8 cellular contexts compared by ENCODE assay signal in the genomic region with DNA sequence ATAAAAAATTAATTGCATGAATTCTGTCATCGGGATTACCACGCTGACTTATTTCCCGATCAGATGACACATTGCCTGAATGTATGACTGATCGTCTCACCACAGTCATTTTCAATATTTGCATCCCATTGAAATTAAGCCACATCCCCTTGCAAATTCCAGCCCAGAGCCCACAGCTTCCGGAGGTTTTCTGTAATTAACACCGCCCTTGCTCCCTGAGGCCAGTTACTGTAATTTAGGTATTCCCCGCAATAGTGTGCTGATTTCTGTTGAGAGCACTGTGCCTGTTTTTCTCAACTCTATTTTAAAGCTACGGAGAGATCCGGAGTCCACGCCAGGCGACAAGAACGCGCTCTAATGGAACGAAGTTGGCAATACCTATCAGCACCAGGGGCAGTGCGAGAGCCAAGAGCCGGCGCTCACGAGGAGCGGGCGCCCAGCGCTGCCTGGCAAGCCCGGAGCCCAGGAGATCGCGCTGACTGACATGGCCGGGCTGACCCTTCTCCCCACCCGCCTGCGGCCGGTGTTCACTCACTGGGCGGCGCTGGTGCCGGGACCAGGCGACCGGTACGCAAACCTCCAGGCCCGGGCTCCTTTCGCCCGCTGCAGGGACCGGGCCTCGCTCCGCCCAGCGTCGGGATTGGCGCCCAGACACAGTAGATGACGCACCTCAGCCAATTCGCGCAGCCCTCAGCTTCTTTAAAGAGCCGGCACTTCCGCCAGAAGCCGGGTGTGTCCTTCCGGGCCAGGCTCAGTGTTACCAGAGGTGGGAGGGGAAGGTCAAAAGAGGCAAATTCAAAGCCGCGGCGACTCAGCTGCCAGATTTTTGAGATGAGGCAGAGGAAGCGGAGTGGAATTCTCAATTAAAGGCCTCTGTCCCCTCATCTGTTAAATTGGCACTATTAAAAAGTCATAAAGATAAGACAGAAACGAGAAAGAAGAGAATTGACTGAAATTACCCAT. TPM values are rescaled to one million over a fixed set of nuclear protein-coding genes. Genes with fewer than 3 reads are reported as not detected.
DNase-seq lines count a peak whose midpoint lies in the region; ATAC-seq and TF ChIP-seq lines count a peak whose summit lies in the region.

A gene with protein sequence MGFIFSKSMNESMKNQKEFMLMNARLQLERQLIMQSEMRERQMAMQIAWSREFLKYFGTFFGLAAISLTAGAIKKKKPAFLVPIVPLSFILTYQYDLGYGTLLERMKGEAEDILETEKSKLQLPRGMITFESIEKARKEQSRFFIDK (minus strand): TSS at position 672 of the 963 bp plus-strand sequence. CDS start 5,948 bp downstream, outside the sequence.

- H3K4me3 ChIP-seq in OCI-LY3 (ENCODE audit: low read length), result peak within 1 kb of the TSS; percentile 82

- peak; percentile 87 for ATAC-seq in GM21515 (IDR thresholded peaks at IDR 0.05; ENCODE audit: unreplicated experiment)

- H3K27me3 ChIP-seq in OCI-LY3 (ENCODE audit: low read depth, low read length), result no peaks in the 10 kb centered on the region

- H4K20me1 ChIP-seq in OCI-LY3 (ENCODE audit: insufficient read depth, low read length), result no peaks in the 10 kb centered on the region

- H3K27ac ChIP-seq in OCI-LY3 (ENCODE audit: low read length), result peak within 1 kb of the TSS; percentile 94

- H3K9me3 Mint-ChIP-seq in endothelial cell (ENCODE audit: unreplicated experiment), result peaks cover 4% of the 10 kb centered on the region
- H3K9me3 Mint-ChIP-seq in mesothelial cell of epicardium, result peaks cover 4% of the 10 kb centered on the region

- no peaks in the 10 kb centered on the region for H3K9me3 ChIP-seq in OCI-LY3 (ENCODE audit: insufficient read depth, low read length)

- TF ChIP-seq CTCF in OCI-LY3 (IDR thresholded peaks at IDR 0.05; ENCODE audit: low read depth, low read length), result peak; percentile 24; the same call in 1 of the 2 replicates
- TF ChIP-seq CTCF in endothelial cell (IDR thresholded peaks at IDR 0.05; ENCODE audit: unreplicated experiment), result no peak
- TF ChIP-seq CTCF in mesothelial cell of epicardium (IDR thresholded peaks at IDR 0.05; ENCODE audit: unreplicated experiment), result no peak

- peak within 1 kb of the TSS; percentile 59 for H3K27ac Mint-ChIP-seq in endothelial cell (ENCODE audit: unreplicated experiment)
- H3K27ac Mint-ChIP-seq in mesothelial cell of epicardium, result peak within 1 kb of the TSS; percentile 98

- H3K27me3 Mint-ChIP-seq in endothelial cell (ENCODE audit: unreplicated experiment) (peaks cover 3% of the 10 kb centered on the region), mesothelial cell of epicardium (ENCODE audit: low read depth) (no peaks in the 10 kb centered on the region)

- H3K4me1 ChIP-seq in OCI-LY3 (ENCODE audit: low read length), result peaks cover 33% of the 10 kb centered on the region

- peaks cover 11% of the 10 kb centered on the region for H3K79me2 ChIP-seq in OCI-LY3 (ENCODE audit: low read length)

- DNase-seq in DMS 273 treated with DMSO at 0.1 percent for 48 hours (lab: John Stamatoyannopoulos, UW) (peak; percentile 75), HuH-7 (ENCODE audit: low spot score) (peak; percentile 78), activated T-cell treated with anti-CD3 and anti-CD28 coated beads for 1 hour (ENCODE audit: low read depth) (peak; percentile 82), endothelial cell (ENCODE audit: low spot score) (peak; percentile 70), mesothelial cell of epicardium (ENCODE audit: low spot score in 2 of 2, unreplicated experiment in 2 of 2) (peak; percentile 60 to 84)
- peak; percentile 84 to 89 for DNase-seq in stimulated activated CD8-positive, alpha-beta memory T cell treated with anti-CD3 and anti-CD28 coated beads, Interleukin-15, amount 100 ng/mL, for 48 hours (ENCODE audit: low read depth in 2 of 2)

- peak within 1 kb of the TSS; percentile 87 for H3K9ac ChIP-seq in OCI-LY3 (ENCODE audit: low read length)

- H3K4me2 ChIP-seq in OCI-LY3 (ENCODE audit: low read length), result peak within 1 kb of the TSS; percentile 96

- peak within 1 kb of the TSS; percentile 93 for H3K4me3 Mint-ChIP-seq in endothelial cell (ENCODE audit: unreplicated experiment)
- peak within 1 kb of the TSS; percentile 91 for H3K4me3 Mint-ChIP-seq in mesothelial cell of epicardium

- H3K4me1 Mint-ChIP-seq in endothelial cell (ENCODE audit: unreplicated experiment), result peaks cover 12% of the 10 kb centered on the region
- H3K4me1 Mint-ChIP-seq in mesothelial cell of epicardium, result peaks cover 19% of the 10 kb centered on the region

- H3K36me3 Mint-ChIP-seq in endothelial cell (ENCODE audit: low read depth, unreplicated experiment) (peaks cover 11% of the 10 kb centered on the region), mesothelial cell of epicardium (peaks cover 22% of the 10 kb centered on the region)

- peak within 1 kb of the TSS; percentile 57 for H2AFZ ChIP-seq in OCI-LY3 (ENCODE audit: low read depth, low read length)

- peaks cover 16% of the 10 kb centered on the region for H3K36me3 ChIP-seq in OCI-LY3 (replicated peaks; ENCODE audit: low read depth, low read length)

RNA-seq across cellular contexts. Expression of the gene that starts here (rescaled TPM):
- 4.8 TPM for total RNA-seq in endothelial cell (ENCODE audit: unreplicated experiment)
- 18.2 to 21.7 TPM (median 19.6 TPM) in 3 replicates for total RNA-seq in mesothelial cell of epicardium

Comparison
In these comparisons a context has a peak if more than half of its experiments do, and no peak if none do; other contexts are left out.
1. Peak in every context shown above with its lines: DNase-seq, ATAC-seq, H3K4me3 ChIP-seq and H3K27ac ChIP-seq.